ENCODE assay signal across 10 cellular contexts in genomic region chr7:2261611-2262010, GRCh38. TPM values are rescaled to one million over a fixed set of nuclear protein-coding genes. Genes with fewer than 3 reads are reported as not detected.
DNase-seq lines count a peak whose midpoint lies in the region; ATAC-seq and TF ChIP-seq lines count a peak whose summit lies in the region.
"Had no signal": no experiment of that assay in that cellular context is flagged by ENCODE, and none has a peak within 500 bp of the region (broad histone marks: within the 10 kb centered on the region; RNA-seq: fewer than 3 reads in every experiment).

No MANE protein-coding gene starts in this region.

- H3K27me3 Mint-ChIP-seq in activated T-cell treated with anti-CD3 and anti-CD28 coated beads, Interleukin-2, amount 50 U/mL, for 24 hours, result no peaks in the 10 kb centered on the region
- no peaks in the 10 kb centered on the region for H3K27me3 Mint-ChIP-seq in naive thymus-derived CD8-positive, alpha-beta T cell
- H3K27me3 Mint-ChIP-seq: type B pancreatic cell had no signal

- H3K27ac Mint-ChIP-seq in activated T-cell treated with anti-CD3 and anti-CD28 coated beads, Interleukin-2, amount 50 U/mL, for 24 hours, result peak overlapping the region; percentile 85
- H3K27ac Mint-ChIP-seq in naive thymus-derived CD8-positive, alpha-beta T cell, result peak overlapping the region; percentile 92 to 97 (median 93)
- H3K27ac Mint-ChIP-seq: type B pancreatic cell had no signal

- DNase-seq in GM10266 (ENCODE audit: extremely low spot score) (peak; percentile 70), HL-60 (ENCODE audit: low read depth in 1 of 2, low spot score in 1 of 2) (peak in 1 of 2 experiments; percentile 75), kidney glomerular epithelial cell (lab: John Stamatoyannopoulos, UW) (no peak), NCI-H526 (lab: John Stamatoyannopoulos, UW) (no peak), esophagus squamous epithelium (lab: John Stamatoyannopoulos, UW) (no peak)
- no peak for DNase-seq in activated T-cell treated with anti-CD3 and anti-CD28 coated beads, Interleukin-2, amount 50 U/mL, for 24 hours
- peak in 9 of 10 donors; percentile 13 to 67 (median 30) for DNase-seq in naive thymus-derived CD8-positive, alpha-beta T cell
- DNase-seq: cortex of kidney had no signal

- no peaks in the 10 kb centered on the region for H3K27me3 ChIP-seq in HL-60 (ENCODE audit: insufficient read depth, poor library complexity, severe bottlenecking)
- no peaks in the 10 kb centered on the region for H3K27me3 ChIP-seq in esophagus squamous epithelium

- H3K9me3 Mint-ChIP-seq in activated T-cell treated with anti-CD3 and anti-CD28 coated beads, Interleukin-2, amount 50 U/mL, for 24 hours, result no peaks in the 10 kb centered on the region
- no peaks in the 10 kb centered on the region for H3K9me3 Mint-ChIP-seq in naive thymus-derived CD8-positive, alpha-beta T cell
- H3K9me3 Mint-ChIP-seq: type B pancreatic cell had no signal

- POLR2A ChIA-PET in naive thymus-derived CD8-positive, alpha-beta T cell (lab: Charles Lee), result interaction anchor here (0.9 to 2.0 kb wide), 2 partner anchors 12 to 92 kb away, joined by 4 to 7 read pairs; no protein-coding TSS in a partner anchor

- intact Hi-C loops in esophagus squamous epithelium (cut with DNase I), result no loop called here

- peak overlapping the region; percentile 88 for H3K27ac ChIP-seq in HL-60 (replicated peaks)
- H3K27ac ChIP-seq in esophagus squamous epithelium, result peak overlapping the region in 1 of 4 donors; percentile 13

- peaks cover 10% of the 10 kb centered on the region for H3K4me1 Mint-ChIP-seq in activated T-cell treated with anti-CD3 and anti-CD28 coated beads, Interleukin-2, amount 50 U/mL, for 24 hours (ENCODE audit: low read depth)
- peaks cover 4 to 16% (median 13%) of the 10 kb centered on the region in 4 donors for H3K4me1 Mint-ChIP-seq in naive thymus-derived CD8-positive, alpha-beta T cell

- peaks cover 0 to 6% (median 0%) of the 10 kb centered on the region in 3 donors for H3K4me1 ChIP-seq in esophagus squamous epithelium

- WGBS in esophagus squamous epithelium, 2 donors, result 86 to 88% methylated on average over 13 to 14 of the region's 14 CpGs

- peak; percentile 78 to 85 for ATAC-seq in naive thymus-derived CD8-positive, alpha-beta T cell
- no peak for ATAC-seq in GM19455 (IDR thresholded peaks at IDR 0.05; ENCODE audit: unreplicated experiment)

- peaks cover 49% of the 10 kb centered on the region for H3K36me3 Mint-ChIP-seq in activated T-cell treated with anti-CD3 and anti-CD28 coated beads, Interleukin-2, amount 50 U/mL, for 24 hours (ENCODE audit: low read depth)
- H3K36me3 Mint-ChIP-seq in naive thymus-derived CD8-positive, alpha-beta T cell, result peaks cover 0 to 11% (median 6%) of the 10 kb centered on the region in 3 donors

- TF ChIP-seq CTCF in GM10266 (IDR thresholded peaks at IDR 0.05; ENCODE audit: control insufficient read depth, insufficient read depth, low read depth, missing control alignments), result no peak
- no peak for TF ChIP-seq CTCF in HL-60 (IDR thresholded peaks at IDR 0.05; ENCODE audit: insufficient read depth, low read length)
- TF ChIP-seq CTCF in esophagus squamous epithelium (IDR thresholded peaks at IDR 0.05), result no peak

- peak overlapping the region; percentile 33 for H3K4me3 Mint-ChIP-seq in activated T-cell treated with anti-CD3 and anti-CD28 coated beads, Interleukin-2, amount 50 U/mL, for 24 hours
- peak overlapping the region; percentile 61 to 83 (median 77) for H3K4me3 Mint-ChIP-seq in naive thymus-derived CD8-positive, alpha-beta T cell
- H3K4me3 Mint-ChIP-seq: type B pancreatic cell had no signal

- H3K9me3 ChIP-seq in esophagus squamous epithelium, result no peaks in the 10 kb centered on the region

- peaks cover 2 to 62% (median 10%) of the 10 kb centered on the region in 3 donors for H3K36me3 ChIP-seq in esophagus squamous epithelium

- H3K4me3 ChIP-seq in HL-60 (replicated peaks; ENCODE audit: insufficient read depth, low read length) (peak overlapping the region; percentile 14; the same call in 1 of the 2 replicates), esophagus squamous epithelium (no peak overlapping the region)

- TF ChIP-seq POLR2A in esophagus squamous epithelium (IDR thresholded peaks at IDR 0.05), result no peak

RNA-seq across cellular contexts. Expression of gene NUDT1, which starts 19.6 kb away (rescaled TPM):
- total RNA-seq in naive thymus-derived CD8-positive, alpha-beta T cell, result 10 to 100 TPM; 17.1 to 18.5 TPM
- 10 to 100 TPM; 52.0 to 62.3 (median 53.7) TPM for polyA plus RNA-seq in naive thymus-derived CD8-positive, alpha-beta T cell
- 10 to 100 TPM; 16.3 to 51.7 (median 28.2) TPM for total RNA-seq in esophagus squamous epithelium

RNA-seq across cellular contexts. Expression of gene MRM2, which starts 19.6 kb away (rescaled TPM):
- total RNA-seq in naive thymus-derived CD8-positive, alpha-beta T cell, result 10 to 100 TPM; 16.3 to 18.2 TPM
- polyA plus RNA-seq in naive thymus-derived CD8-positive, alpha-beta T cell, result 10 to 100 TPM; 31.8 to 53.0 (median 42.5) TPM
- total RNA-seq in esophagus squamous epithelium, result 10 to 100 TPM; 16.8 to 31.5 (median 17.9) TPM

RNA-seq across cellular contexts. Expression of gene MAD1L1, which starts 28.9 kb away (rescaled TPM):
- 10 to 100 TPM; 84.5 to 95.9 TPM for total RNA-seq in naive thymus-derived CD8-positive, alpha-beta T cell
- 100 to 1,000 TPM; 146 to 243 (median 190) TPM for polyA plus RNA-seq in naive thymus-derived CD8-positive, alpha-beta T cell
- 10 to 100 TPM; 16.6 to 40.4 (median 30.2) TPM for total RNA-seq in esophagus squamous epithelium

RNA-seq across cellular contexts. Expression of gene SNX8, which starts 52.6 kb away (rescaled TPM):
- 1 to 10 TPM; 7.6 to 9.8 TPM for total RNA-seq in naive thymus-derived CD8-positive, alpha-beta T cell
- polyA plus RNA-seq in naive thymus-derived CD8-positive, alpha-beta T cell, result 10 to 100 TPM in 1 of 3 donors, 1 to 10 TPM in 2; 3.4 to 10.9 (median 5.6) TPM
- total RNA-seq in esophagus squamous epithelium, result 10 to 100 TPM in 3 of 4 donors, 1 to 10 TPM in 1; 4.7 to 17.9 (median 12.5) TPM

Comparison
In these comparisons a context has a peak if more than half of its experiments do, and no peak if none do; other contexts are left out.
1. DNase-seq: peak in GM10266 (single experiment) and naive thymus-derived CD8-positive, alpha-beta T cell (9 of 10); none in activated T-cell treated with anti-CD3 and anti-CD28 coated beads, Interleukin-2, amount 50 U/mL, for 24 hours (single experiment), kidney glomerular epithelial cell (single experiment), NCI-H526 (0 of 2) and esophagus squamous epithelium (single experiment).